In genomic region chr12:109715310-109716091, GRCh38 we compare ENCODE assay signal across 1 cellular context.
TF ChIP-seq lines count a peak whose summit lies in the region.

No MANE protein-coding gene starts in this region.

TF ChIP-seq in K562, 482 proteins besides CTCF, POLR2A, EP300 and RAD21 (continued from another document):
- TF ChIP-seq NCOA1 (IDR thresholded peaks at IDR 0.05; ENCODE audit: low read depth), result 0 out of 2 replicates have a peak, but pooled peaks have one; percentile 24
- 0 out of 2 replicates have a peak, but pooled peaks have one; percentile 36 for TF ChIP-seq ZNF740 (CRISPR knock-in tag; IDR thresholded peaks at IDR 0.05)
- TF ChIP-seq ZNF740 (tag; IDR thresholded peaks at IDR 0.05), result no peak
- no peak for TF ChIP-seq MAZ (CRISPR knock-in tag; conservative IDR thresholded peaks at IDR 0.05 in 1 of 2, IDR thresholded peaks at IDR 0.05 in 1 of 2)
- peak; percentile 88 for TF ChIP-seq CREM (IDR thresholded peaks at IDR 0.05; ENCODE audit: low read depth)
- TF ChIP-seq JUN (IDR thresholded peaks at IDR 0.05; ENCODE audit: borderline replicate concordance, low read depth, low read length), result no peak
- TF ChIP-seq JUN (CRISPR knock-in tag; IDR thresholded peaks at IDR 0.05; ENCODE audit: borderline replicate concordance), result no peak
- TF ChIP-seq TFE3 (CRISPR knock-in tag; IDR thresholded peaks at IDR 0.05), result no peak
- no peak for TF ChIP-seq GTF2F1 (IDR thresholded peaks at IDR 0.05; ENCODE audit: low read depth, low read length)
- no peak for TF ChIP-seq LCOR (CRISPR knock-in tag; IDR thresholded peaks at IDR 0.05)
- no peak for TF ChIP-seq ELF1 (tag; IDR thresholded peaks at IDR 0.05)
- TF ChIP-seq SRSF7 (optimal IDR thresholded peaks at IDR 0.05; ENCODE audit: low read depth, low read length), result no peak
- TF ChIP-seq ZNF785 (CRISPR knock-in tag; IDR thresholded peaks at IDR 0.05), result no peak
- TF ChIP-seq ZEB2 (IDR thresholded peaks at IDR 0.05), result no peak
- TF ChIP-seq ZNF316 (IDR thresholded peaks at IDR 0.05), result no peak
- no peak for TF ChIP-seq MED1 (CRISPR knock-in tag; IDR thresholded peaks at IDR 0.05; ENCODE audit: borderline replicate concordance)
- peak; percentile 88 for TF ChIP-seq CREB1 (IDR thresholded peaks at IDR 0.05)
- TF ChIP-seq CREB1 (CRISPR knock-in tag; IDR thresholded peaks at IDR 0.05), result peak; percentile 81
